In genomic region chr9:126665696-126666035, GRCh38 we compare ENCODE assay signal across 1 cellular context.
A peak's percentile ranks its signal among the peaks of the same experiment; 100 is the strongest.
TF ChIP-seq lines count a peak whose summit lies in the region.

No MANE protein-coding gene starts in this region.

TF ChIP-seq in H1, 55 proteins besides CTCF, POLR2A, EP300 and RAD21:
- TF ChIP-seq KDM1A (IDR thresholded peaks at IDR 0.05; ENCODE audit: borderline replicate concordance, low read length) (0 out of 2 replicates have a peak, but pooled peaks have one; percentile 6), TEAD4 (IDR thresholded peaks at IDR 0.05; ENCODE audit: low read depth, low read length) (no peak), MAX (IDR thresholded peaks at IDR 0.05) (no peak)
